ENCODE assay signal across 14 cellular contexts in genomic region chr6:3419624-3420272, GRCh38. TPM values are rescaled to one million over a fixed set of nuclear protein-coding genes. Genes with fewer than 3 reads are reported as not detected.
A peak's percentile ranks its signal among the peaks of the same experiment; 100 is the strongest.
DNase-seq lines count a peak whose midpoint lies in the region; ATAC-seq, FAIRE-seq and TF ChIP-seq lines count a peak whose summit lies in the region.
"Had no signal": no experiment of that assay in that cellular context is flagged by ENCODE, and none has a peak within 500 bp of the region (broad histone marks: within the 10 kb centered on the region; RNA-seq: fewer than 3 reads in every experiment).

No MANE protein-coding gene starts in this region.

- H3K4ac ChIP-seq in IMR-90 (ENCODE audit: low read depth, low read length) (no peak overlapping the region), mesendoderm (ENCODE audit: low read depth, low read length) (no peak overlapping the region)

- H4K5ac ChIP-seq in IMR-90 (ENCODE audit: low read depth, low read length) = no peak overlapping the region
- H4K5ac ChIP-seq in mesendoderm (ENCODE audit: low read length) = no peak overlapping the region

- H2AFZ ChIP-seq in IMR-90 (replicated peaks; ENCODE audit: low read length, poor library complexity) = no peak overlapping the region

- H3K4me2 ChIP-seq in IMR-90 (ENCODE audit: low read depth, low read length) (no peak overlapping the region), mesendoderm (ENCODE audit: low read length) (no peak overlapping the region)

- intact Hi-C loops in IMR-90 (cut with micrococcal nuclease) = loop anchor here (10.0 kb wide), 1 partner anchor 575 kb away; no protein-coding TSS in a partner anchor

- H3K27me3 ChIP-seq in IMR-90 (ENCODE audit: control insufficient read depth, insufficient read depth, low read length) = peaks cover 38% of the 10 kb centered on the region
- H3K27me3 ChIP-seq in bronchial epithelial cell (ENCODE audit: control insufficient read depth, insufficient read depth, low read length) = no peaks in the 10 kb centered on the region
- H3K27me3 ChIP-seq in mesendoderm (ENCODE audit: insufficient read depth, low read length, poor library complexity) = no peaks in the 10 kb centered on the region
- H3K27me3 ChIP-seq: upper lobe of left lung had no signal

- no peak overlapping the region for H3K18ac ChIP-seq in IMR-90 (ENCODE audit: low read depth, low read length)
- H3K18ac ChIP-seq in mesendoderm (ENCODE audit: low read length) = no peak overlapping the region

- H4K91ac ChIP-seq in IMR-90 (ENCODE audit: insufficient read depth, low read depth, low read length) = no peak overlapping the region

- H2BK20ac ChIP-seq in IMR-90 (ENCODE audit: low read depth, low read length) = no peak overlapping the region

- H3K4me1 ChIP-seq in IMR-90 (ENCODE audit: control insufficient read depth, insufficient read depth, low read length) (no peaks in the 10 kb centered on the region), mesendoderm (ENCODE audit: control insufficient read depth, low read depth, low read length) (peaks cover 6% of the 10 kb centered on the region)

- no peaks in the 10 kb centered on the region for H4K20me1 ChIP-seq in IMR-90 (ENCODE audit: insufficient read depth, low read length)

- TF ChIP-seq CTCF in IMR-90 (conservative IDR thresholded peaks at IDR 0.05; ENCODE audit: low read depth, low read length) (no peak), bronchial epithelial cell (IDR thresholded peaks at IDR 0.05; ENCODE audit: insufficient read depth, low read length, severe bottlenecking) (no peak)

- H2BK15ac ChIP-seq in IMR-90 (ENCODE audit: low read depth, low read length) (no peak overlapping the region), mesendoderm (replicated peaks; ENCODE audit: low read depth) (no peak overlapping the region)

- CTCF ChIA-PET in IMR-90 (lab: Yijun Ruan, JAX) = interaction anchor here (1.0 kb wide), 1 partner anchor 9 kb away, joined by 3 read pairs; no protein-coding TSS in a partner anchor

- dilution Hi-C loops in IMR-90 (cut with HindIII; ENCODE audit: low sequenced_read_pairs, unreplicated experiment) = no loop called here

- TF ChIP-seq RAD21 in IMR-90 (IDR thresholded peaks at IDR 0.05; ENCODE audit: low read length) = no peak

- no peaks in the 10 kb centered on the region for H3K79me1 ChIP-seq in IMR-90 (ENCODE audit: low read depth in 1 of 2, low read length in 2 of 2)
- no peaks in the 10 kb centered on the region for H3K79me1 ChIP-seq in mesendoderm (ENCODE audit: low read length)

- H3K9ac ChIP-seq in IMR-90 (ENCODE audit: low read depth, low read length) (no peak overlapping the region), mesendoderm (ENCODE audit: low read length) (no peak overlapping the region)

- H3K14ac ChIP-seq in IMR-90 (replicated peaks; ENCODE audit: low read depth, low read length) = no peak overlapping the region

- 50% methylated on average over 1 of the region's 3 CpGs; no CpG with 5 or more reads in 1 of the 2 experiments for WGBS in IMR-90 (ENCODE audit: extremely low coverage in 2 of 2, insufficient read length in 1 of 2), 2 experiments
- no CpG with 5 or more reads among the region's 3 CpGs for WGBS in mesendoderm (ENCODE audit: extremely low coverage, insufficient coverage, low lambda C conversion rate)

- H2AK5ac ChIP-seq in IMR-90 (ENCODE audit: low read depth, low read length) = no peak overlapping the region
- no peak overlapping the region for H2AK5ac ChIP-seq in mesendoderm (ENCODE audit: low read length)

- H3K56ac ChIP-seq in IMR-90 (ENCODE audit: extremely low read depth, insufficient read depth, low read length) = no peak overlapping the region
- no peak overlapping the region for H3K56ac ChIP-seq in mesendoderm (ENCODE audit: low read length)

- no peak overlapping the region for H4K8ac ChIP-seq in IMR-90 (ENCODE audit: low read depth in 2 of 2, low read length in 2 of 2)
- H4K8ac ChIP-seq in mesendoderm (ENCODE audit: low read depth, low read length) = no peak overlapping the region

- ATAC-seq in IMR-90 (ENCODE audit: low read depth) = no peak
- no peak for ATAC-seq in GM18502 (IDR thresholded peaks at IDR 0.05; ENCODE audit: poor library complexity, unreplicated experiment)
- ATAC-seq: activated CD8-positive, alpha-beta memory T cell treated with anti-CD3 and anti-CD28 coated beads, Interleukin-2, amount 10 ng/mL, durations not matched to agents 7 days and 5 days; natural killer cell had no signal

- in situ Hi-C loops in Caki2 (cut with HindIII; ENCODE audit: low pct_unique_long_range_greater_than_20kb, low sequenced_read_pairs) = no loop called here
- in situ Hi-C loops in IMR-90 (cut with MboI; ENCODE audit: low sequenced_read_pairs) = no loop called here

- BruUV-seq in IMR-90 (replicated peaks; lab: Mats Ljungman, UMichigan) = no TSS peak

- no peak overlapping the region for H3K4me3 ChIP-seq in IMR-90 (ENCODE audit: insufficient read depth, low read depth, low read length)
- no peak overlapping the region for H3K4me3 ChIP-seq in bronchial epithelial cell (ENCODE audit: low read depth, low read length)
- no peak overlapping the region for H3K4me3 ChIP-seq in mesendoderm (ENCODE audit: low read length)
- H3K4me3 ChIP-seq: cardiac muscle cell, upper lobe of left lung had no signal

- no peak for FAIRE-seq in bronchial epithelial cell (lab: Jason Lieb, UNC)

- no peak overlapping the region for H2BK120ac ChIP-seq in IMR-90 (ENCODE audit: low read depth, low read length)
- no peak overlapping the region for H2BK120ac ChIP-seq in mesendoderm (ENCODE audit: low read depth, low read length)

- H3K27ac ChIP-seq in IMR-90 (ENCODE audit: insufficient read depth, low read length) (no peak overlapping the region), mesendoderm (ENCODE audit: low read depth, low read length) (no peak overlapping the region)
- H3K27ac ChIP-seq: cardiac muscle cell had no signal

- H2BK5ac ChIP-seq in IMR-90 (ENCODE audit: low read depth, low read length, poor library complexity, severe bottlenecking) (no peak overlapping the region), mesendoderm (ENCODE audit: low read length) (no peak overlapping the region)

- H3K23ac ChIP-seq in IMR-90 (ENCODE audit: low read depth, low read length) (no peak overlapping the region), mesendoderm (ENCODE audit: low read length) (no peak overlapping the region)

- no peaks in the 10 kb centered on the region for H3K9me1 ChIP-seq in IMR-90 (ENCODE audit: insufficient read depth, low read length)

- H3K36me3 ChIP-seq in IMR-90 (ENCODE audit: control insufficient read depth, insufficient read depth, low read length) (no peaks in the 10 kb centered on the region), bronchial epithelial cell (ENCODE audit: control insufficient read depth, insufficient read depth, low read length) (peaks cover 2% of the 10 kb centered on the region), mesendoderm (ENCODE audit: control insufficient read depth, insufficient read depth, low read length) (no peaks in the 10 kb centered on the region)
- H3K36me3 ChIP-seq: cardiac muscle cell, upper lobe of left lung had no signal

- H3K79me2 ChIP-seq in mesendoderm (ENCODE audit: control insufficient read depth, insufficient read depth, low read length) = no peaks in the 10 kb centered on the region

- H3K9me3 ChIP-seq in IMR-90 (ENCODE audit: control insufficient read depth, insufficient read depth, low read length) = no peaks in the 10 kb centered on the region
- H3K9me3 ChIP-seq: upper lobe of left lung had no signal

- POLR2A ChIA-PET in IMR-90 (lab: Charles Lee; ENCODE audit: unreplicated experiment) = no interaction called here

- no peak overlapping the region for H2AK9ac ChIP-seq in IMR-90 (replicated peaks; ENCODE audit: low read depth, low read length, poor library complexity)

- peak; percentile 40 for DNase-seq in Caki2 (ENCODE audit: low read depth)
- peak; percentile 76 for DNase-seq in IMR-90
- DNase-seq in bronchial epithelial cell (ENCODE audit: low read depth) = peak; percentile 95
- peak; percentile 96 for DNase-seq in mesendoderm
- no peak for DNase-seq in Kasumi-1 (lab: John Stamatoyannopoulos, UW)
- no peak for DNase-seq in hypothalamus (lab: John Stamatoyannopoulos, UW)
- no peak for DNase-seq in NCI-H1694 treated with DMSO at 0.1 percent for 48 hours (lab: John Stamatoyannopoulos, UW)
- DNase-seq: activated CD8-positive, alpha-beta memory T cell treated with anti-CD3 and anti-CD28 coated beads, Interleukin-2, amount 10 ng/mL, durations not matched to agents 7 days and 5 days; natural killer cell; NCI-H2171; stimulated activated CD4-positive, alpha-beta T cell treated with anti-CD3 and anti-CD28 coated beads, Interleukin-4, amount 100 ng/mL, for 4 hours had no signal

- TF ChIP-seq POLR2A in IMR-90 (IDR thresholded peaks at IDR 0.05; ENCODE audit: low read depth, low read length) = no peak

TF ChIP-seq in IMR-90, 13 proteins besides CTCF, POLR2A, EP300 and RAD21 (continues in another document):
- TF ChIP-seq CEBPB (IDR thresholded peaks at IDR 0.05; ENCODE audit: low read depth, low read length) (peak; percentile 67; the same call in 1 of the 2 replicates), SMC3 (IDR thresholded peaks at IDR 0.05; ENCODE audit: low read depth, low read length) (no peak; the same call in 1 of the 2 replicates), FOS (IDR thresholded peaks at IDR 0.05; ENCODE audit: low read depth, low read length) (0 out of 2 replicates have a peak, but pooled peaks have one; percentile 9), RFX5 (IDR thresholded peaks at IDR 0.05; ENCODE audit: low read depth, low read length) (peak; percentile 39; the same call in 1 of the 2 replicates), NFE2L2 (IDR thresholded peaks at IDR 0.05; ENCODE audit: low read depth, low read length) (no peak), MAFK (IDR thresholded peaks at IDR 0.05; ENCODE audit: low read depth, low read length) (no peak), MXI1 (IDR thresholded peaks at IDR 0.05; ENCODE audit: borderline replicate concordance, low read depth, low read length) (no peak), USF2 (IDR thresholded peaks at IDR 0.05; ENCODE audit: low read depth, low read length) (peak; percentile 61; the same call in 1 of the 2 replicates)

RNA-seq across cellular contexts. Expression of gene SLC22A23, which starts 37.1 kb away (rescaled TPM):
- total RNA-seq in Caki2 (2014; rRNA removed; shearing (Covaris generic); ENCODE audit: low replicate concordance) = 3.6 and 10.1 TPM in 2 replicates
- total RNA-seq in IMR-90 (2012; rRNA removed) (0.56 and 0.72 TPM in 2 replicates), bronchial epithelial cell (18.7 and 20.6 TPM in 2 replicates)
- polyA plus RNA-seq in IMR-90 (2012; rRNA removed) = 1.1 and 1.6 TPM in 2 replicates
- 1.2 and 1.9 TPM in 2 replicates for polyA plus RNA-seq in IMR-90 (2012; cell fraction: cytosol; rRNA removed)
- polyA plus RNA-seq in IMR-90 (2012; cell fraction: nucleus; rRNA removed; ENCODE audit: low replicate concordance) = 1.9 TPM in 2 replicates
- polyA plus RNA-seq in mesendoderm (2013, experiment 1 of 2) = 7.9 TPM
- 8.4 TPM for polyA plus RNA-seq in mesendoderm (2013, experiment 2 of 2)

Comparison
In these comparisons a context has a peak if more than half of its experiments do, and no peak if none do; other contexts are left out.
1. DNase-seq: peak in Caki2 (single experiment), IMR-90 (single experiment), bronchial epithelial cell (single experiment) and mesendoderm (single experiment); none in Kasumi-1 (0 of 2), hypothalamus (0 of 51) and NCI-H1694 treated with DMSO at 0.1 percent for 48 hours (single experiment).